27 cellular contexts compared by ENCODE assay signal in the genomic region with DNA sequence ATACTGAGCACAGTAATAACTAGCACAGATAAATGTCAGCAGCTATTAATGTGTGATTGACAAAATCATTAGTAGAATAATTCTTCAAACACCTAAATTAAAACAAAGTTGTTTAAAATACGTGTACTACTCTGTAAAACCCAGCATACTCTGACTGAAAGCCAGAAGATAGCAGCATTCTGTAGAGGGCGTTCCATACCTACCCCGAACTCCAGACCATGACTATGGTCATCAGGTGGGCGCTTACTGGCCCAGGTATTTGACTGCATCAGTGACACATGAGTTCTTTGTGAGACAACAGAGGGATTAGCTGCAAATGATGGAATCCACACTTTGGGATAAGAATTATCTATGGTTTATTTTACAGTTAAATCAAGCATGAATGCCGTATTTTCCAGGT.
"Had no signal": no experiment of that assay in that cellular context is flagged by ENCODE, and none has a peak within 500 bp of the region (broad histone marks: within the 10 kb centered on the region; RNA-seq: fewer than 3 reads in every experiment).

No MANE protein-coding gene starts in this region.

- H3K4me1 Mint-ChIP-seq: naive thymus-derived CD4-positive, alpha-beta T cell had no signal

- FAIRE-seq: colon, endometrium, islet of Langerhans, keratinocyte had no signal

- H3K9me3 Mint-ChIP-seq: mesothelial cell of epicardium had no signal

- H3K36me3 Mint-ChIP-seq: mesothelial cell of epicardium; naive thymus-derived CD4-positive, alpha-beta T cell had no signal

- H3K9me3 ChIP-seq: esophagus squamous epithelium, gastrocnemius medialis, heart right ventricle, left lung, lower lobe of right lung had no signal

- H3K27me3 ChIP-seq: gastrocnemius medialis, heart right ventricle, left lung had no signal

- H3K27ac ChIP-seq: coronary artery, dorsolateral prefrontal cortex, epithelial cell of prostate, esophagus squamous epithelium, gastrocnemius medialis, heart right ventricle, left lung, lower lobe of right lung had no signal

- H3K4me1 ChIP-seq: esophagus squamous epithelium, gastrocnemius medialis, heart right ventricle, left lung, lower lobe of right lung had no signal

- H3K27ac Mint-ChIP-seq: mesothelial cell of epicardium; naive thymus-derived CD4-positive, alpha-beta T cell had no signal

- DNase-seq: dermis blood vessel endothelial cell; dorsolateral prefrontal cortex; effector CD4-positive, alpha-beta T cell; effector memory CD4-positive, alpha-beta T cell; erythroblast; esophagus squamous epithelium; foreskin fibroblast; foreskin melanocyte; gastrocnemius medialis; glutamatergic neuron; head of caudate nucleus; heart right ventricle; hippocampal formation; left cardiac atrium; left lung; left ventricle myocardium superior; lower lobe of right lung; mesenchymal stem cell; naive thymus-derived CD4-positive, alpha-beta T cell had no signal

- H3K36me3 ChIP-seq: esophagus squamous epithelium, gastrocnemius medialis, heart right ventricle, left lung, lower lobe of right lung had no signal

- H3K4me3 Mint-ChIP-seq: mesothelial cell of epicardium; naive thymus-derived CD4-positive, alpha-beta T cell had no signal

- ATAC-seq: esophagus mucosa; gastrocnemius medialis; heart right ventricle; left cardiac atrium; left lung; left ventricle myocardium superior; lower lobe of right lung; naive thymus-derived CD4-positive, alpha-beta T cell had no signal

- H3K4me3 ChIP-seq: coronary artery, dorsolateral prefrontal cortex, esophagus squamous epithelium, gastrocnemius medialis, heart right ventricle, left lung, lower lobe of right lung had no signal
